ENCODE assay signal across 8 cellular contexts in genomic region chr12:85872497-85873091, GRCh38. TPM values are rescaled to one million over a fixed set of nuclear protein-coding genes. Genes with fewer than 3 reads are reported as not detected.
DNase-seq lines count a peak whose midpoint lies in the region; ATAC-seq and TF ChIP-seq lines count a peak whose summit lies in the region.

No MANE protein-coding gene starts in this region.

- H3K27ac Mint-ChIP-seq in neural crest cell (ENCODE audit: unreplicated experiment): no peak overlapping the region

- ATAC-seq in GM21390 (IDR thresholded peaks at IDR 0.05; ENCODE audit: unreplicated experiment): peak; percentile 84

- H3K27ac ChIP-seq in HL-60 (replicated peaks): no peak overlapping the region

- in situ Hi-C loops in G401 (cut with HindIII; ENCODE audit: low sequenced_read_pairs): no loop called here

- H3K9me3 Mint-ChIP-seq in neural crest cell: no peaks in the 10 kb centered on the region

- H3K36me3 Mint-ChIP-seq in neural crest cell (ENCODE audit: low read depth): no peaks in the 10 kb centered on the region

- H3K36me3 ChIP-seq in NT2/D1 (ENCODE audit: insufficient read depth, insufficient read length, low read length): no peaks in the 10 kb centered on the region

- H3K4me3 ChIP-seq in HL-60 (replicated peaks; ENCODE audit: insufficient read depth, low read length): no peak overlapping the region
- no peak overlapping the region for H3K4me3 ChIP-seq in NT2/D1 (ENCODE audit: insufficient read length, low read depth)

- TF ChIP-seq CTCF in HL-60 (IDR thresholded peaks at IDR 0.05; ENCODE audit: insufficient read depth, low read length): peak; percentile 59
- peak; percentile 90 for TF ChIP-seq CTCF in neural crest cell (conservative IDR thresholded peaks at IDR 0.05)

- H3K9me3 ChIP-seq in NT2/D1 (ENCODE audit: insufficient read depth, low read length): no peaks in the 10 kb centered on the region

- H3K4me1 Mint-ChIP-seq in neural crest cell: peaks cover 12% of the 10 kb centered on the region

- H3K9ac ChIP-seq in NT2/D1 (ENCODE audit: insufficient read length, low read depth): no peak overlapping the region

- H3K4me1 ChIP-seq in NT2/D1 (ENCODE audit: insufficient read depth, insufficient read length): no peaks in the 10 kb centered on the region

- no peaks in the 10 kb centered on the region for H3K27me3 ChIP-seq in HL-60 (ENCODE audit: insufficient read depth, poor library complexity, severe bottlenecking)
- H3K27me3 ChIP-seq in NT2/D1 (ENCODE audit: insufficient read depth, insufficient read length): no peaks in the 10 kb centered on the region

- no peak overlapping the region for H3K4me3 Mint-ChIP-seq in neural crest cell

- H3K27me3 Mint-ChIP-seq in neural crest cell (ENCODE audit: low read depth): peaks cover 18% of the 10 kb centered on the region

- DNase-seq in G401 (ENCODE audit: low spot score) (peak; percentile 85), HL-60 (ENCODE audit: low read depth in 1 of 2, low spot score in 1 of 2) (peak; percentile 8), NT2/D1 (ENCODE audit: low read depth, low spot score) (peak; percentile 66), dermis microvascular lymphatic vessel endothelial cell (ENCODE audit: low read depth in 2 of 2) (peak; percentile 61 to 67), neural crest cell (ENCODE audit: low read depth, low spot score) (no peak)
- DNase-seq in activated CD4-positive, alpha-beta T cell treated with anti-CD3 and anti-CD28 coated beads, Interleukin-2, amount 50 U/mL, for 4 hours: no peak
- DNase-seq in activated effector memory CD4-positive, alpha-beta T cell treated with Interleukin-2 at 50 U/mL for 16 hours: no peak

RNA-seq across cellular contexts. Expression of gene NTS, which starts 1.5 kb away (rescaled TPM):
- total RNA-seq in G401 (2014; rRNA removed; shearing (Covaris generic)): 23.9 and 27.4 TPM in 2 replicates
- total RNA-seq in dermis microvascular lymphatic vessel endothelial cell (0.26 and 0.89 TPM in 2 replicates), neural crest cell (0.25 and 0.40 TPM in 2 replicates)

RNA-seq across cellular contexts. Expression of gene RASSF9, which starts 36.4 kb away (rescaled TPM):
- 0.31 TPM in 1 of 2 replicates, not detected in the other for total RNA-seq in G401 (2014; rRNA removed; shearing (Covaris generic))
- total RNA-seq in dermis microvascular lymphatic vessel endothelial cell (5.6 and 7.7 TPM in 2 replicates), neural crest cell (not detected in 2 replicates)

Comparison
In these comparisons a context has a peak if more than half of its experiments do, and no peak if none do; other contexts are left out.
1. DNase-seq: peak in G401 (single experiment), HL-60 (2 of 2), NT2/D1 (single experiment) and dermis microvascular lymphatic vessel endothelial cell (2 of 2); none in neural crest cell (single experiment), activated CD4-positive, alpha-beta T cell treated with anti-CD3 and anti-CD28 coated beads, Interleukin-2, amount 50 U/mL, for 4 hours (0 of 2) and activated effector memory CD4-positive, alpha-beta T cell treated with Interleukin-2 at 50 U/mL for 16 hours (single experiment).
2. RNA of gene NTS, which starts 1.5 kb away (total RNA-seq): 23.9 to 27.4 TPM in G401; 0.25 to 0.40 TPM in neural crest cell and 0.26 to 0.89 TPM in dermis microvascular lymphatic vessel endothelial cell; every median in the first group is over 10 times any median in the second.